19 cellular contexts compared by ENCODE assay signal in the genomic region with DNA sequence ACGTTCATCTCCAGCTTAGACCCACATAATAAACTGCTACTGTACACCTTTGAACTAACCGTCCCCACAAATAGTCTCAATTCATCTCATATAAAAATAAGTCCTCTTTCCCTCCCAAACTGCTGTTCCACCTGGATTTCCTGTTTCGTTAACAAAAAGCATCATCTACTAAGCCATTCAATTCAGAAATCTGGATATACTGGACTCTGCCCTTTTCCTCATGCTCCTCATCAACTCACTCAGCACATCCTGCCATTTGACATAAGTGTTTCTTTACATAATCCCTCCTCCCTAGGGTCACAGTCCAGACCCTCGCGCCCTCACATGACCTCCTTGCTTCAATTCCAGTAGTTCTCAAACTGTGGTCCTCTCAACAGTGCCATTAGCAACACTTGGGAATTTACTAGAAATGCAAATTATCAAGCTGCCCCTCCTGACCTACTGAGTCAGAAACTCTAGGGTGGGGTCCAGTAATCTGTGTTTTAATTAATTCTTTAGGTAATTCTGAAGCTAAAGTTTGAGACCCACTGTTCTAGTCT. TPM values are rescaled to one million over a fixed set of nuclear protein-coding genes. Genes with fewer than 3 reads are reported as not detected.
A peak's percentile ranks its signal among the peaks of the same experiment; 100 is the strongest.
DNase-seq lines count a peak whose midpoint lies in the region; ATAC-seq and TF ChIP-seq lines count a peak whose summit lies in the region.
"Had no signal": no experiment of that assay in that cellular context is flagged by ENCODE, and none has a peak within 500 bp of the region (broad histone marks: within the 10 kb centered on the region; RNA-seq: fewer than 3 reads in every experiment).

No MANE protein-coding gene starts in this region.

- H3K9me3 Mint-ChIP-seq in Calu3 (ENCODE audit: low read depth, unreplicated experiment) (no peaks in the 10 kb centered on the region), WTC11 (no peaks in the 10 kb centered on the region), memory B cell (no peaks in the 10 kb centered on the region)
- H3K9me3 Mint-ChIP-seq: activated T-helper 2 cell treated with anti-CD3 and anti-CD28 coated beads, Interferon-gamma antibody, Interleukin-2, Interleukin-4, amounts not matched to agents 10 μg/mL and 5 μg/mL and 100 μg/mL, durations not matched to agents 14 hours and 24 hours and 36 hours; CD4-positive, alpha-beta memory T cell; naive B cell had no signal

- H3K36me3 Mint-ChIP-seq in Calu3 (ENCODE audit: insufficient read depth, unreplicated experiment) (peaks cover 28% of the 10 kb centered on the region), WTC11 (peaks cover 4% of the 10 kb centered on the region), memory B cell (peaks cover 2% of the 10 kb centered on the region)
- H3K36me3 Mint-ChIP-seq: naive B cell had no signal

- no peak for ATAC-seq in WTC11
- ATAC-seq in memory B cell (ENCODE audit: low read depth) = no peak
- no peak for ATAC-seq in HG03432 (IDR thresholded peaks at IDR 0.05; ENCODE audit: unreplicated experiment)
- ATAC-seq in SK-N-SH treated with all-trans-retinoic acid at 6 μM for 48 hours = no peak
- no peak for ATAC-seq in HG03280 (IDR thresholded peaks at IDR 0.05; ENCODE audit: unreplicated experiment)

- H3K4me3 Mint-ChIP-seq in Calu3 (ENCODE audit: low read depth, unreplicated experiment) (no peak overlapping the region), WTC11 (no peak overlapping the region), memory B cell (no peak overlapping the region)
- H3K4me3 Mint-ChIP-seq: CD4-positive, alpha-beta memory T cell had no signal

- no peaks in the 10 kb centered on the region for H3K27me3 ChIP-seq in A673 (replicated peaks; ENCODE audit: insufficient read depth, low read depth, low read length, poor library complexity)
- no peaks in the 10 kb centered on the region for H3K27me3 ChIP-seq in brain microvascular endothelial cell (replicated peaks)
- H3K27me3 ChIP-seq: MG63 had no signal

- DNase-seq in A673 (ENCODE audit: low spot score) (no peak), Calu3 (no peak), WTC11 (ENCODE audit: low spot score) (no peak), memory B cell (ENCODE audit: low spot score in 2 of 2) (no peak), brain microvascular endothelial cell (no peak)
- DNase-seq: CD4-positive, alpha-beta memory T cell; islet precursor cell; MG63; naive B cell; NCI-H1436; NCI-H510A treated with DMSO at 0.1 percent for 48 hours; posterior cingulate gyrus; RPMI8226; stimulated activated naive CD4-positive, alpha-beta T cell; SW 1271 had no signal

- no peak overlapping the region for H3K4me3 ChIP-seq in A673 (ENCODE audit: low read depth, low read length, poor library complexity, severe bottlenecking)
- H3K4me3 ChIP-seq in brain microvascular endothelial cell (ENCODE audit: low read depth, low read length) = no peak overlapping the region
- H3K4me3 ChIP-seq: MG63 had no signal

- peaks cover 59% of the 10 kb centered on the region for H3K4me1 ChIP-seq in A673 (ENCODE audit: insufficient read depth, low read length, poor library complexity, severe bottlenecking)

- CTCF ChIA-PET in A673 (lab: Charles Lee) = no interaction called here
- CTCF ChIA-PET in Calu3 (lab: Charles Lee) = no interaction called here
- CTCF ChIA-PET in WTC11 (lab: Charles Lee) = no interaction called here

- no TSS peak for BruUV-seq in A673 (replicated peaks; lab: Mats Ljungman, UMichigan)
- no TSS peak for BruUV-seq in Calu3 (replicated peaks; lab: Mats Ljungman, UMichigan)

- TF ChIP-seq CTCF in A673 (conservative IDR thresholded peaks at IDR 0.05; ENCODE audit: low read depth, low read length) (no peak), Calu3 (IDR thresholded peaks at IDR 0.05; ENCODE audit: unreplicated experiment) (no peak), WTC11 (IDR thresholded peaks at IDR 0.05) (no peak), brain microvascular endothelial cell (IDR thresholded peaks at IDR 0.05; ENCODE audit: low read depth, low read length, missing control alignments) (no peak)

- H3K4me1 Mint-ChIP-seq in Calu3 (ENCODE audit: low read depth, unreplicated experiment) (peaks cover 53% of the 10 kb centered on the region), WTC11 (peaks cover 47% of the 10 kb centered on the region), memory B cell (peaks cover 34% of the 10 kb centered on the region)

- H3K27me3 Mint-ChIP-seq in Calu3 (ENCODE audit: unreplicated experiment) (no peaks in the 10 kb centered on the region), WTC11 (ENCODE audit: low read depth) (no peaks in the 10 kb centered on the region), memory B cell (no peaks in the 10 kb centered on the region)
- H3K27me3 Mint-ChIP-seq: CD4-positive, alpha-beta memory T cell had no signal

- in situ Hi-C loops in brain microvascular endothelial cell (cut with HindIII; ENCODE audit: low pct_ligation_motif_present, low sequenced_read_pairs) = no loop called here

- H3K27ac Mint-ChIP-seq in Calu3 (ENCODE audit: unreplicated experiment) (peak overlapping the region; percentile 10), WTC11 (peak overlapping the region; percentile 55), memory B cell (peak overlapping the region; percentile 15)
- H3K27ac Mint-ChIP-seq: activated T-helper 2 cell treated with anti-CD3 and anti-CD28 coated beads, Interferon-gamma antibody, Interleukin-2, Interleukin-4, amounts not matched to agents 10 μg/mL and 5 μg/mL and 100 μg/mL, durations not matched to agents 14 hours and 24 hours and 36 hours had no signal

- POLR2A ChIA-PET in A673 (lab: Charles Lee; ENCODE audit: low non-redundant PET) (no interaction called here), WTC11 (lab: Charles Lee) (no interaction called here)

- H3K27ac ChIP-seq in A673 (ENCODE audit: low read depth, low read length, poor library complexity, severe bottlenecking) = peak overlapping the region; percentile 23
- no peak overlapping the region for H3K27ac ChIP-seq in brain microvascular endothelial cell

- H3K36me3 ChIP-seq in A673 (ENCODE audit: insufficient read depth, low read length, poor library complexity, severe bottlenecking) (peaks cover 8% of the 10 kb centered on the region), brain microvascular endothelial cell (replicated peaks) (no peaks in the 10 kb centered on the region)

- intact Hi-C loops in A673 (cut with micrococcal nuclease; ENCODE audit: unreplicated experiment) (loop anchor here (10.0 kb wide), 2 partner anchors 335 to 815 kb away; no protein-coding TSS in a partner anchor), Calu3 (cut with micrococcal nuclease; ENCODE audit: unreplicated experiment) (loop anchor here (5.0 to 10.0 kb wide), 3 partner anchors 125 to 812 kb away; no protein-coding TSS in a partner anchor)

- H3K9me3 ChIP-seq in A673 (ENCODE audit: low read depth, low read length, poor library complexity, severe bottlenecking) = no peaks in the 10 kb centered on the region
- H3K9me3 ChIP-seq: MG63 had no signal

TF ChIP-seq in WTC11, 78 proteins besides CTCF, POLR2A, EP300 and RAD21:
- TF ChIP-seq ZNF416 (CRISPR knock-in tag; IDR thresholded peaks at IDR 0.05) = no peak
- TF ChIP-seq, protein P1, sequence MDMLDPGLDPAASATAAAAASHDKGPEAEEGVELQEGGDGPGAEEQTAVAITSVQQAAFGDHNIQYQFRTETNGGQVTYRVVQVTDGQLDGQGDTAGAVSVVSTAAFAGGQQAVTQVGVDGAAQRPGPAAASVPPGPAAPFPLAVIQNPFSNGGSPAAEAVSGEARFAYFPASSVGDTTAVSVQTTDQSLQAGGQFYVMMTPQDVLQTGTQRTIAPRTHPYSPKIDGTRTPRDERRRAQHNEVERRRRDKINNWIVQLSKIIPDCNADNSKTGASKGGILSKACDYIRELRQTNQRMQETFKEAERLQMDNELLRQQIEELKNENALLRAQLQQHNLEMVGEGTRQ (CRISPR knock-in tag; IDR thresholded peaks at IDR 0.05) = 0 out of 2 replicates have a peak, but pooled peaks have one; percentile 5
- TF ChIP-seq ZNF219 (CRISPR knock-in tag; IDR thresholded peaks at IDR 0.05; ENCODE audit: borderline replicate concordance) = no peak
- no peak for TF ChIP-seq SMAD4 (CRISPR knock-in tag; IDR thresholded peaks at IDR 0.05)
- no peak for TF ChIP-seq NR3C1 (CRISPR knock-in tag; conservative IDR thresholded peaks at IDR 0.05; ENCODE audit: low read depth)

TF ChIP-seq in SK-N-SH treated with all-trans-retinoic acid at 6 μM for 48 hours, 23 proteins besides CTCF, POLR2A, EP300 and RAD21:
- TF ChIP-seq RARB (CRISPR knock-in tag; IDR thresholded peaks at IDR 0.05) (no peak), TCF4 (CRISPR knock-in tag; IDR thresholded peaks at IDR 0.05; ENCODE audit: borderline replicate concordance) (no peak), ZFP3 (CRISPR knock-in tag; IDR thresholded peaks at IDR 0.05) (no peak), PPARA (CRISPR knock-in tag; IDR thresholded peaks at IDR 0.05; ENCODE audit: borderline replicate concordance) (no peak), ISL1 (CRISPR knock-in tag; IDR thresholded peaks at IDR 0.05) (no peak)
- TF ChIP-seq, protein P2, sequence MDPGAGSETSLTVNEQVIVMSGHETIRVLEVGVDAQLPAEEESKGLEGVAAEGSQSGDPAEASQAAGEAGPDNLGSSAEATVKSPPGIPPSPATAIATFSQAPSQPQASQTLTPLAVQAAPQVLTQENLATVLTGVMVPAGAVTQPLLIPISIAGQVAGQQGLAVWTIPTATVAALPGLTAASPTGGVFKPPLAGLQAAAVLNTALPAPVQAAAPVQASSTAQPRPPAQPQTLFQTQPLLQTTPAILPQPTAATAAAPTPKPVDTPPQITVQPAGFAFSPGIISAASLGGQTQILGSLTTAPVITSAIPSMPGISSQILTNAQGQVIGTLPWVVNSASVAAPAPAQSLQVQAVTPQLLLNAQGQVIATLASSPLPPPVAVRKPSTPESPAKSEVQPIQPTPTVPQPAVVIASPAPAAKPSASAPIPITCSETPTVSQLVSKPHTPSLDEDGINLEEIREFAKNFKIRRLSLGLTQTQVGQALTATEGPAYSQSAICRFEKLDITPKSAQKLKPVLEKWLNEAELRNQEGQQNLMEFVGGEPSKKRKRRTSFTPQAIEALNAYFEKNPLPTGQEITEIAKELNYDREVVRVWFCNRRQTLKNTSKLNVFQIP (CRISPR knock-in tag; IDR thresholded peaks at IDR 0.05; ENCODE audit: borderline replicate concordance, low read depth) = no peak
TF ChIP-seq in SK-N-SH treated with all-trans-retinoic acid at 6 μM for 48 hours: peak in this region for 0.

RNA-seq across cellular contexts. Expression of gene MKKS, which starts 4.5 kb away (rescaled TPM):
- total RNA-seq in A673 (2021) = 29.2 and 31.9 TPM in 2 replicates
- total RNA-seq in Calu3 (2022) = 11.6 and 12.1 TPM in 2 replicates
- 16.5 to 20.9 TPM (median 17.0 TPM) in 3 replicates for total RNA-seq in WTC11 (2021)

RNA-seq across cellular contexts. Expression of gene SLX4IP, which starts 5.6 kb away (rescaled TPM):
- total RNA-seq in A673 (2021) = 8.5 and 9.8 TPM in 2 replicates
- 5.4 and 6.4 TPM in 2 replicates for total RNA-seq in Calu3 (2022)
- total RNA-seq in WTC11 (2021) = 7.4 to 9.9 TPM (median 8.4 TPM) in 3 replicates
